Comparison of ENCODE assay signal across 8 cellular contexts in the genomic region with DNA sequence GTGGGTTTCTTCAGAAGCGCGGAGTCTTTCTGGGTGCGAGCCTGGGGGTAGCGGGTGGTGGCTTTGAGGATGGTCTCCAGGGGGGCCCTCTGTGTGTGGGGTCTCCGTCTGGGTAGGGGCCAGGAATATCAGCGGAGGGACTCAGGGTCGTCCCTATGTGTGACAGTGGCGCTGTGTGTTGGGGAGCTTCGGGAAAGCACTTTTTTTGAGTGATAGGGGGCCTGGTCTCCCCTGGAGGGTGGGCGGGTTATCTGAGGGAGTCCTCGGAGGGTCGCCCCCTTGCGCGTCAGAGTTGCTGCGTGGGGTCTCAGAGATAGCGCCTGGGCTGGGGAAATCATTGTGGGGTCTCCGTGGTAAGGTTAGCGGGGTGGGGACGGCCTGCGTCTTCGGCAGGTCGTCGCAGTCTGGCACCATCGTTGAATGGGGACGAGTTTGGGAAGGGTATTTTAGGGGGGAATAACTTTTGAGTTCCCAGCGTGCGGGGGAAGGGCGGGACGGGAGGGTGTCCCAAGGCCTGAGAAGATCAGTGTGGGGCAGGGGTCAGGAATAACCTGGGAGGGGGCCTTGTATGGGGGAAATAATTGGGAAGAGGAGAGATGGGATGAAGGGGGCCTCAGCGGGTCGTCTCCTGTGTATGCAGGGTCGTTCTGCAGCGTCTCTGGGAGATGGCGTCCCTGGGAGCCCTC. TPM values are rescaled to one million over a fixed set of nuclear protein-coding genes. Genes with fewer than 3 reads are reported as not detected.
DNase-seq lines count a peak whose midpoint lies in the region; ATAC-seq and TF ChIP-seq lines count a peak whose summit lies in the region.

No MANE protein-coding gene starts in this region.

- no peaks in the 10 kb centered on the region for H3K27me3 ChIP-seq in lung (ENCODE audit: control insufficient read depth, insufficient read depth)

- peaks cover 5% of the 10 kb centered on the region for H3K27me3 Mint-ChIP-seq in central memory CD8-positive, alpha-beta T cell

- H3K9me3 Mint-ChIP-seq in central memory CD8-positive, alpha-beta T cell = no peaks in the 10 kb centered on the region

- CTCF ChIA-PET in HEK293T (lab: Yijun Ruan, JAX) = interaction anchor here (0.5 to 1.2 kb wide), 3 partner anchors 12 to 473 kb away, joined by 3 read pairs; no protein-coding TSS in a partner anchor

- in situ Hi-C loops in GM18951 (cut with MboI; ENCODE audit: low sequenced_read_pairs, unreplicated experiment) = no loop called here

- WGBS in lung, 2 donors = 0 to 1% methylated on average over 32 to 34 of the region's 34 CpGs

- peaks cover 0 to 5% of the 10 kb centered on the region in 2 donors for H3K4me1 ChIP-seq in lung (ENCODE audit: control insufficient read depth in 2 of 2, insufficient read depth in 2 of 2, low read length in 2 of 2)

- H3K27ac Mint-ChIP-seq in central memory CD8-positive, alpha-beta T cell (ENCODE audit: low read depth) = peak overlapping the region; percentile 100

- no peak for TF ChIP-seq CTCF in lung (IDR thresholded peaks at IDR 0.05; ENCODE audit: control extremely low read depth, extremely low read depth)

- H3K4me3 Mint-ChIP-seq in central memory CD8-positive, alpha-beta T cell = peak overlapping the region; percentile 94

- H3K36me3 Mint-ChIP-seq in central memory CD8-positive, alpha-beta T cell (ENCODE audit: insufficient read depth) = peaks cover 58% of the 10 kb centered on the region

- no peak for ATAC-seq in central memory CD8-positive, alpha-beta T cell (replicated peaks; ENCODE audit: extremely low read depth, poor library complexity, severe bottlenecking)
- ATAC-seq in lung (ENCODE audit: insufficient read depth, low FRiP score) = no peak

- H3K27ac ChIP-seq in lung (ENCODE audit: low read depth in 1 of 2, low read length in 1 of 2) (peak overlapping the region; percentile 93 to 97), substantia nigra (ENCODE audit: low read depth, low read length, poor library complexity, severe bottlenecking) (peak overlapping the region; percentile 91)

- H3K4me1 Mint-ChIP-seq in central memory CD8-positive, alpha-beta T cell = peaks cover 69% of the 10 kb centered on the region

- H3K9me3 ChIP-seq in lung (ENCODE audit: control insufficient read depth in 2 of 2, insufficient read depth in 1 of 2, low read length in 1 of 2) = no peaks in the 10 kb centered on the region

- TF ChIP-seq POLR2A in GM18951 (IDR thresholded peaks at IDR 0.05; ENCODE audit: extremely low read depth, insufficient read depth, insufficient read length) = peak; percentile 13

- DNase-seq in RKO (ENCODE audit: low spot score) = peak; percentile 20
- no peak for DNase-seq in central memory CD8-positive, alpha-beta T cell (ENCODE audit: low spot score in 2 of 2)
- peak; percentile 48 for DNase-seq in lung (ENCODE audit: low spot score)
- DNase-seq in substantia nigra (lab: John Stamatoyannopoulos, UW) = peak in 6 of 49 donors; percentile 47 to 62 (median 55)
- no peak for DNase-seq in HEK293T (ENCODE audit: extremely low spot score)
- no peak for DNase-seq in NCI-H345 treated with DMSO at 0.1 percent for 48 hours (lab: John Stamatoyannopoulos, UW; ENCODE audit: unreplicated experiment)
- no peak for DNase-seq in inferior parietal cortex (ENCODE audit: extremely low spot score)

- H3K36me3 ChIP-seq in lung (ENCODE audit: control insufficient read depth in 2 of 2, insufficient read depth in 2 of 2, low read length in 2 of 2) = no peaks in the 10 kb centered on the region

- H3K4me3 ChIP-seq in lung = peak overlapping the region; percentile 80

- POLR2A ChIA-PET in HEK293T (lab: Yijun Ruan, JAX) = interaction anchor here (2.2 to 2.5 kb wide), 3 partner anchors 12 to 44 kb away, joined by 6 to 15 read pairs (median 11); a partner anchor contains a TSS

TF ChIP-seq in HEK293T, 16 proteins besides CTCF, POLR2A, EP300 and RAD21:
- TF ChIP-seq SUZ12 (IDR thresholded peaks at IDR 0.05) (no peak), CTBP1 (IDR thresholded peaks at IDR 0.05; ENCODE audit: borderline replicate concordance) (no peak)

RNA-seq across cellular contexts. Expression of a gene that starts 0.9 kb away (rescaled TPM):
- total RNA-seq in lung = 10 to 100 TPM; 29.8 to 93.5 TPM
- polyA plus RNA-seq in lung = 100 to 1,000 TPM in 1 of 2 donors, 10 to 100 TPM in 1; 92.5 to 242 TPM

RNA-seq across cellular contexts. Expression of a gene that starts 0.9 kb away (rescaled TPM):
- total RNA-seq in lung = 10 to 100 TPM; 45.8 to 94.3 TPM
- polyA plus RNA-seq in lung = 100 to 1,000 TPM; 128 to 136 TPM

RNA-seq across cellular contexts. Expression of a gene that starts 33.0 kb away (rescaled TPM):
- 10 to 100 TPM; 18.4 to 94.8 TPM for total RNA-seq in lung
- 10 to 100 TPM; 51.6 to 64.9 TPM for polyA plus RNA-seq in lung

RNA-seq across cellular contexts. Expression of a gene that starts 34.5 kb away (rescaled TPM):
- total RNA-seq in lung = 10 to 100 TPM; 14.4 to 41.4 TPM
- 10 to 100 TPM; 46.1 to 48.2 TPM for polyA plus RNA-seq in lung

RNA-seq across cellular contexts. Expression of a gene that starts 48.4 kb away (rescaled TPM):
- total RNA-seq in lung = 10 to 100 TPM; 12.9 to 25.9 TPM
- 10 to 100 TPM; 15.5 to 34.1 TPM for polyA plus RNA-seq in lung

Comparison
In these comparisons a context has a peak if more than half of its experiments do, and no peak if none do; other contexts are left out.
1. DNase-seq: peak in RKO (single experiment) and lung (single experiment); none in central memory CD8-positive, alpha-beta T cell (0 of 2), HEK293T (single experiment), NCI-H345 treated with DMSO at 0.1 percent for 48 hours (single experiment) and inferior parietal cortex (single experiment).